ENCODE assay signal across 8 cellular contexts in the genomic region with DNA sequence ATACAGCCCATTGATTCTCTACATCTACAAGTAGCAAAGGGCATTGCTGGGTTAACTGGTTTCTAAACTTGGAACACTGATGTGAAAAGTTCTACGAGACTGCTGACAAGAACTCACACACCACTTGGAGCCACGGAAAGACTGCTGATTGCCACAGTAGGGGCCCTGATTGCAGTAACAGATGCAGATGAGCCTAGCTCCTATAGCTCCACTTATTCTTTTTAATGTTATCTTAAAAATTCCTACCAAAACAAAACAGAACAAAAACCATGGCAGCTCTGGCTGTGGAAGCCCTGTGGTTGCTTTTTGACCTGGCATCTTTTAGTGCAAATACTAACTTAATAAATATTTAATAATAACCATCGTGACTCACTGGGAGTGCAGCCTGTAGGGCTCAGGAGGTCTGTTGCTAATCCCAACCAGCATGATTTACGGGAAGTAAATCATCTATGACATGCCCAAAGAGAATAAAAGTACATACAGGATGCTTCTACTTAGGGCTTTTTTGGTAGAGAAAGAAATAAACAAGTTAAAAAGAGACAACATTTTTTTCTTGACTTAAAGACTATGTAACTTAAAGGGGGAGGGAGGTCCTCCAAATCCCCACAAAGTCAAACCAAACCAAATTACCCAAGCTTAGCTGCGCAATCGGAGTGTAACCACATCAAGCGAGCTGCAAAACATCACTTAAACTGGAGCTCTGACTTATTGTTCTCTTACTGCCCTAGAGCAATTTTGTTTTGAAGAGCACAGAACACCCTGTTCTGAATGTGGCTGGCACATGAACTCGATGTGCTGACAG.
DNase-seq lines count a peak whose midpoint lies in the region; ATAC-seq and TF ChIP-seq lines count a peak whose summit lies in the region.

No MANE protein-coding gene starts in this region.

- no peak overlapping the region for H2BK12ac ChIP-seq in neuronal stem cell (ENCODE audit: low read length)

- H3K9me3 Mint-ChIP-seq in activated naive CD8-positive, alpha-beta T cell treated with anti-CD3 and anti-CD28 coated beads for 36 hours = peaks cover 3% of the 10 kb centered on the region

- H3K27me3 ChIP-seq in PC-9 (ENCODE audit: insufficient read depth, low read depth) (no peaks in the 10 kb centered on the region), psoas muscle (ENCODE audit: insufficient read depth in 3 of 3, low read length in 2 of 3) (no peaks in the 10 kb centered on the region), neuronal stem cell (ENCODE audit: control insufficient read depth in 3 of 3, insufficient read depth in 3 of 3, low read depth in 1 of 3, low read length in 3 of 3) (no peaks in the 10 kb centered on the region)

- peaks cover 62% of the 10 kb centered on the region for H3F3A ChIP-seq in PC-9 (ENCODE audit: insufficient read depth, low read depth)

- peak overlapping the region; percentile 79 for H3K27ac Mint-ChIP-seq in activated naive CD8-positive, alpha-beta T cell treated with anti-CD3 and anti-CD28 coated beads for 36 hours

- intact Hi-C loops in PC-9 (cut with micrococcal nuclease; ENCODE audit: unreplicated experiment) (no loop called here), cardiac septum (cut with DNase I) (loop anchor here (1.0 kb wide), 3 partner anchors 87 to 131 kb away; a partner anchor contains a TSS), psoas muscle (cut with DNase I) (loop anchor here in 1 of 2 donors (5.0 kb wide), 1 partner anchor 126 kb away; no protein-coding TSS in a partner anchor)

- H3K14ac ChIP-seq in neuronal stem cell (ENCODE audit: low read length) = no peak overlapping the region

- POLR2A ChIA-PET in PC-9 (lab: Charles Lee; ENCODE audit: unreplicated experiment) = no interaction called here

- no peaks in the 10 kb centered on the region for H3K79me1 ChIP-seq in neuronal stem cell (ENCODE audit: low read depth, low read length)

- no peak for TF ChIP-seq CTCF in PC-9 (conservative IDR thresholded peaks at IDR 0.05)
- TF ChIP-seq CTCF in psoas muscle (IDR thresholded peaks at IDR 0.05) = no peak

- H2AFZ ChIP-seq in PC-9 = 0 out of 2 replicates have a peak overlapping the region, but pooled peaks have one; percentile 25
- H2AFZ ChIP-seq in neuronal stem cell (ENCODE audit: low read length) = no peak overlapping the region

- peaks cover 44% of the 10 kb centered on the region for H3K36me3 Mint-ChIP-seq in activated naive CD8-positive, alpha-beta T cell treated with anti-CD3 and anti-CD28 coated beads for 36 hours

- DNase-seq in GF-D8 (lab: John Stamatoyannopoulos, UW) (peak; percentile 49), PC-9 (peak; percentile 4 to 87), cardiac septum (ENCODE audit: low spot score) (peak; percentile 77), psoas muscle (peak; percentile 46 to 73), neuronal stem cell (ENCODE audit: low spot score) (no peak), UCSD-AML1 (lab: John Stamatoyannopoulos, UW; ENCODE audit: unreplicated experiment) (no peak)
- peak; percentile 50 for DNase-seq in activated naive CD8-positive, alpha-beta T cell treated with anti-CD3 and anti-CD28 coated beads for 36 hours

- H2BK15ac ChIP-seq in neuronal stem cell (ENCODE audit: low read length) = no peak overlapping the region

- no peaks in the 10 kb centered on the region for H3K9me2 ChIP-seq in PC-9 (ENCODE audit: insufficient read depth)

- H3K79me2 ChIP-seq in PC-9 (ENCODE audit: low read depth) = no peaks in the 10 kb centered on the region

- H3K27ac ChIP-seq in PC-9 (peak overlapping the region; percentile 78), psoas muscle (peak overlapping the region; percentile 95), neuronal stem cell (replicated peaks; ENCODE audit: low read length) (no peak overlapping the region)

- BruUV-seq in PC-9 (replicated peaks; lab: Mats Ljungman, UMichigan) = no TSS peak

- CTCF ChIA-PET in PC-9 (lab: Charles Lee) = no interaction called here

- H3K23ac ChIP-seq in neuronal stem cell (ENCODE audit: low read depth, low read length, poor library complexity) = no peak overlapping the region

- H4K8ac ChIP-seq in neuronal stem cell (ENCODE audit: low read depth, low read length) = no peak overlapping the region

- H2BK5ac ChIP-seq in neuronal stem cell (ENCODE audit: low read length) = no peak overlapping the region

- H3K4me3 Mint-ChIP-seq in activated naive CD8-positive, alpha-beta T cell treated with anti-CD3 and anti-CD28 coated beads for 36 hours = peak overlapping the region; percentile 63

- H2BK120ac ChIP-seq in neuronal stem cell (ENCODE audit: low read depth, low read length) = no peak overlapping the region

- no peaks in the 10 kb centered on the region for H3K27me3 Mint-ChIP-seq in activated naive CD8-positive, alpha-beta T cell treated with anti-CD3 and anti-CD28 coated beads for 36 hours

- H4K91ac ChIP-seq in neuronal stem cell (ENCODE audit: low read depth, low read length, poor library complexity) = no peak overlapping the region

- H3K4me1 ChIP-seq in PC-9 (replicated peaks; ENCODE audit: insufficient read depth) (peaks cover 77% of the 10 kb centered on the region), psoas muscle (peaks cover 84% of the 10 kb centered on the region), neuronal stem cell (ENCODE audit: control insufficient read depth in 2 of 2, insufficient read depth in 1 of 2, low read depth in 1 of 2, low read length in 2 of 2) (peaks cover 4 to 18% of the 10 kb centered on the region in 2 donors)

- H3K18ac ChIP-seq in neuronal stem cell (ENCODE audit: low read length) = no peak overlapping the region

- H3K9ac ChIP-seq in neuronal stem cell (ENCODE audit: low read depth, low read length, poor library complexity) = no peak overlapping the region

- no peak overlapping the region for H3K4ac ChIP-seq in neuronal stem cell (ENCODE audit: low read length)

- H3K36me3 ChIP-seq in PC-9 (ENCODE audit: low read depth) (no peaks in the 10 kb centered on the region), psoas muscle (ENCODE audit: insufficient read depth in 1 of 2, low read depth in 1 of 2) (peaks cover 3 to 27% of the 10 kb centered on the region in 2 donors), neuronal stem cell (replicated peaks in 1 of 2; ENCODE audit: control insufficient read depth in 2 of 2, insufficient read depth in 2 of 2, low read length in 2 of 2) (peaks cover 4 to 45% of the 10 kb centered on the region in 2 donors)

- ATAC-seq in psoas muscle = peak; percentile 63 to 82 (median 76)
- ATAC-seq in HG03460 (IDR thresholded peaks at IDR 0.05; ENCODE audit: unreplicated experiment) = no peak

- peaks cover 69% of the 10 kb centered on the region for H3K4me1 Mint-ChIP-seq in activated naive CD8-positive, alpha-beta T cell treated with anti-CD3 and anti-CD28 coated beads for 36 hours

- H2AK5ac ChIP-seq in neuronal stem cell (ENCODE audit: low read depth, low read length) = no peak overlapping the region

- H3K9me3 ChIP-seq in PC-9 (ENCODE audit: insufficient read depth, low read depth) (no peaks in the 10 kb centered on the region), psoas muscle (no peaks in the 10 kb centered on the region), neuronal stem cell (replicated peaks in 1 of 2; ENCODE audit: control insufficient read depth in 2 of 2, insufficient read depth in 1 of 2, low read depth in 1 of 2, low read length in 2 of 2) (peaks cover 0 to 10% of the 10 kb centered on the region in 2 donors)

- no peaks in the 10 kb centered on the region for H4K20me1 ChIP-seq in PC-9 (ENCODE audit: insufficient read depth)

- 2 to 8% (median 2%) methylated on average over 8 of the region's 8 CpGs for WGBS in psoas muscle, 3 donors
- WGBS in neuronal stem cell (ENCODE audit: extremely low coverage in 2 of 2, insufficient read length in 2 of 2, insufficient replicate concordance in 1 of 2), 2 donors = no CpG with 5 or more reads among the region's 8 CpGs

- H3K4me2 ChIP-seq in PC-9 (peak overlapping the region; percentile 67), neuronal stem cell (ENCODE audit: insufficient read depth, low read length, poor library complexity, severe bottlenecking) (no peak overlapping the region)

- H3K4me3 ChIP-seq in PC-9 (peak overlapping the region; percentile 25; the same call in 1 of the 2 replicates), psoas muscle (peak overlapping the region; percentile 53), neuronal stem cell (ENCODE audit: low read length in 2 of 2) (no peak overlapping the region)

Comparison
In these comparisons a context has a peak if more than half of its experiments do, and no peak if none do; other contexts are left out.
1. DNase-seq: peak in GF-D8 (single experiment), PC-9 (2 of 2), activated naive CD8-positive, alpha-beta T cell treated with anti-CD3 and anti-CD28 coated beads for 36 hours (single experiment), cardiac septum (single experiment) and psoas muscle (2 of 2); none in neuronal stem cell (single experiment) and UCSD-AML1 (single experiment).
2. H3K4me3 ChIP-seq: peak in PC-9 (single experiment) and psoas muscle (single experiment); none in neuronal stem cell (0 of 2).